ENCODE assay signal across 1 cellular context in the genomic region with DNA sequence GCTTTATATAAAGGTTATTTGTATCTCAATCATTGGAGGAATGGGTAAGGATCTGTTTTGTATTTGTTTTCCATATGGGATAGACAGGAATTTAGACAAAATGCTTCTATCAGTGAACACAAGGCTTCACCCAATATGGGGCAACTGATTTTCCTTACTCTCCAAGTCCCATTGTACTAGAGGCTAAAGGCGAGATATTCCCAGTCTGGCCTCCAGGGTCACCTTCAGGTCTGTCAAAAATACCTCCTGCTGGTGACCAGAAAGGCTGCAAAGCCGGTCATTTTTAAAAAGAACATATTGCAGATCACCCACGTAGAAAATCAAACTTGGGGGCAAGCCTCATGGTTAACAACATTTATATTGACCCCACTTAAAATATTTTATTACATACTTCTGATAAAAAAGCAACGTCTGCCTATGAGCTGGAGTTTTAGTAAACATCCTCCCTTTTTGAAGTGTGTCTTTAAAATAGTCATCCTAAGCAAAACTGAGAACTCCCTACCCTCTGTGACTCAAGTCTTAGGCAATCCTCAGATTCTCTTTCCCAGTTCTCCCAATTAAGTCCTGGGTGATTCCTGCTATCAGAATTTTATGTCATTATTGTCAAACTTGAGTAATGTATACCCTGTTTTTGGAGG.
TF ChIP-seq lines count a peak whose summit lies in the region.

No MANE protein-coding gene starts in this region.

TF ChIP-seq in GM23338, 12 proteins besides CTCF, POLR2A, EP300 and RAD21 (continued from another document):
- TF ChIP-seq, protein P1, sequence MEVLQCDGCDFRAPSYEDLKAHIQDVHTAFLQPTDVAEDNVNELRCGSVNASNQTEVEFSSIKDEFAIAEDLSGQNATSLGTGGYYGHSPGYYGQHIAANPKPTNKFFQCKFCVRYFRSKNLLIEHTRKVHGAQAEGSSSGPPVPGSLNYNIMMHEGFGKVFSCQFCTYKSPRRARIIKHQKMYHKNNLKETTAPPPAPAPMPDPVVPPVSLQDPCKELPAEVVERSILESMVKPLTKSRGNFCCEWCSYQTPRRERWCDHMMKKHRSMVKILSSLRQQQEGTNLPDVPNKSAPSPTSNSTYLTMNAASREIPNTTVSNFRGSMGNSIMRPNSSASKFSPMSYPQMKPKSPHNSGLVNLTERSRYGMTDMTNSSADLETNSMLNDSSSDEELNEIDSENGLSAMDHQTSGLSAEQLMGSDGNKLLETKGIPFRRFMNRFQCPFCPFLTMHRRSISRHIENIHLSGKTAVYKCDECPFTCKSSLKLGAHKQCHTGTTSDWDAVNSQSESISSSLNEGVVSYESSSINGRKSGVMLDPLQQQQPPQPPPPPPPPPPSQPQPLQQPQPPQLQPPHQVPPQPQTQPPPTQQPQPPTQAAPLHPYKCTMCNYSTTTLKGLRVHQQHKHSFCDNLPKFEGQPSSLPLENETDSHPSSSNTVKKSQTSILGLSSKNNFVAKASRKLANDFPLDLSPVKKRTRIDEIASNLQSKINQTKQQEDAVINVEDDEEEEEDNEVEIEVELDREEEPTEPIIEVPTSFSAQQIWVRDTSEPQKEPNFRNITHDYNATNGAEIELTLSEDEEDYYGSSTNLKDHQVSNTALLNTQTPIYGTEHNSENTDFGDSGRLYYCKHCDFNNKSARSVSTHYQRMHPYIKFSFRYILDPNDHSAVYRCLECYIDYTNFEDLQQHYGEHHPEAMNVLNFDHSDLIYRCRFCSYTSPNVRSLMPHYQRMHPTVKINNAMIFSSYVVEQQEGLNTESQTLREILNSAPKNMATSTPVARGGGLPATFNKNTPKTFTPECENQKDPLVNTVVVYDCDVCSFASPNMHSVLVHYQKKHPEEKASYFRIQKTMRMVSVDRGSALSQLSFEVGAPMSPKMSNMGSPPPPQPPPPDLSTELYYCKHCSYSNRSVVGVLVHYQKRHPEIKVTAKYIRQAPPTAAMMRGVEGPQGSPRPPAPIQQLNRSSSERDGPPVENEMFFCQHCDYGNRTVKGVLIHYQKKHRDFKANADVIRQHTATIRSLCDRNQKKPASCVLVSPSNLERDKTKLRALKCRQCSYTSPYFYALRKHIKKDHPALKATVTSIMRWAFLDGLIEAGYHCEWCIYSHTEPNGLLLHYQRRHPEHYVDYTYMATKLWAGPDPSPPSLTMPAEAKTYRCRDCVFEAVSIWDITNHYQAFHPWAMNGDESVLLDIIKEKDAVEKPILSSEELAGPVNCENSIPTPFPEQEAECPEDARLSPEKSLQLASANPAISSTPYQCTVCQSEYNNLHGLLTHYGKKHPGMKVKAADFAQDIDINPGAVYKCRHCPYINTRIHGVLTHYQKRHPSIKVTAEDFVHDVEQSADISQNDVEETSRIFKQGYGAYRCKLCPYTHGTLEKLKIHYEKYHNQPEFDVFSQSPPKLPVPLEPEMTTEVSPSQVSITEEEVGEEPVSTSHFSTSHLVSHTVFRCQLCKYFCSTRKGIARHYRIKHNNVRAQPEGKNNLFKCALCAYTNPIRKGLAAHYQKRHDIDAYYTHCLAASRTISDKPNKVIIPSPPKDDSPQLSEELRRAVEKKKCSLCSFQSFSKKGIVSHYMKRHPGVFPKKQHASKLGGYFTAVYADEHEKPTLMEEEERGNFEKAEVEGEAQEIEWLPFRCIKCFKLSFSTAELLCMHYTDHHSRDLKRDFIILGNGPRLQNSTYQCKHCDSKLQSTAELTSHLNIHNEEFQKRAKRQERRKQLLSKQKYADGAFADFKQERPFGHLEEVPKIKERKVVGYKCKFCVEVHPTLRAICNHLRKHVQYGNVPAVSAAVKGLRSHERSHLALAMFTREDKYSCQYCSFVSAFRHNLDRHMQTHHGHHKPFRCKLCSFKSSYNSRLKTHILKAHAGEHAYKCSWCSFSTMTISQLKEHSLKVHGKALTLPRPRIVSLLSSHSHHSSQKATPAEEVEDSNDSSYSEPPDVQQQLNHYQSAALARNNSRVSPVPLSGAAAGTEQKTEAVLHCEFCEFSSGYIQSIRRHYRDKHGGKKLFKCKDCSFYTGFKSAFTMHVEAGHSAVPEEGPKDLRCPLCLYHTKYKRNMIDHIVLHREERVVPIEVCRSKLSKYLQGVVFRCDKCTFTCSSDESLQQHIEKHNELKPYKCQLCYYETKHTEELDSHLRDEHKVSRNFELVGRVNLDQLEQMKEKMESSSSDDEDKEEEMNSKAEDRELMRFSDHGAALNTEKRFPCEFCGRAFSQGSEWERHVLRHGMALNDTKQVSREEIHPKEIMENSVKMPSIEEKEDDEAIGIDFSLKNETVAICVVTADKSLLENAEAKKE (CRISPR knock-in tag; IDR thresholded peaks at IDR 0.05): no peak
- no peak for TF ChIP-seq JUNB (IDR thresholded peaks at IDR 0.05; ENCODE audit: unreplicated experiment)
